Comparison of ENCODE assay signal across 9 cellular contexts in the genomic region with DNA sequence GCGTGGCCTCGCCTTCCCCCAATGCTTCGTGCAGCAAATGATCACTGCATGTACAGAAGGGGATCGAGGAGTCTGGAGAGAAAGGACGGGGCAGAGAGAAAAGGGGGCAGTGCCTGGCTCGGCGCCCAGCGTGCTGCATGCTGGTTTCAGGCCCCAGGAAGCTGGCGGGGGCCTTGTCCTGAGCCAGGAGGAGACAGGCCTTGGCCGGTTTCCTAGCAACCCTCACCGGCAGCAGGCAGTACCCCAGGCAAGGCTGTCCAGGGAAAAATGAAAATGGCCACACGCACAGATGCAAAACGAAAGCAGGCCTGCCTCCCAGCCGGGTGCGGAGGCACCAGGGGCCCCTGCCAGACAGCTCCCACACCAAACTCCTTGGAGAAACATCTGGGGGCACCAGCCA.
DNase-seq lines count a peak whose midpoint lies in the region; TF ChIP-seq lines count a peak whose summit lies in the region.
"Had no signal": no experiment of that assay in that cellular context is flagged by ENCODE, and none has a peak within 500 bp of the region (broad histone marks: within the 10 kb centered on the region; RNA-seq: fewer than 3 reads in every experiment).

No MANE protein-coding gene starts in this region.

- H3K27ac Mint-ChIP-seq in activated CD4-positive, alpha-beta memory T cell treated with anti-CD3 and anti-CD28 coated beads, Interleukin-2, amount 10 ng/mL, durations not matched to agents 7 days and 5 days, result peak overlapping the region; percentile 60
- H3K27ac Mint-ChIP-seq in activated CD4-positive, alpha-beta memory T cell treated with anti-CD3 and anti-CD28 coated beads for 36 hours, result no peak overlapping the region
- peak overlapping the region; percentile 4 for H3K27ac Mint-ChIP-seq in activated T-helper 2 cell treated with anti-CD3 and anti-CD28 coated beads, Interferon-gamma antibody, Interleukin-2, Interleukin-4, amounts not matched to agents 10 μg/mL and 5 μg/mL and 100 μg/mL, durations not matched to agents 14 hours and 24 hours and 36 hours

- CTCF ChIA-PET in activated CD4-positive, alpha-beta memory T cell treated with anti-CD3 and anti-CD28 coated beads, Interleukin-2, amount 10 ng/mL, durations not matched to agents 7 days and 5 days (lab: Charles Lee), result interaction anchor here (0.7 to 1.4 kb wide), 2 partner anchors 65 to 255 kb away, joined by 3 read pairs; no protein-coding TSS in a partner anchor
- CTCF ChIA-PET in activated CD4-positive, alpha-beta memory T cell treated with anti-CD3 and anti-CD28 coated beads for 36 hours (lab: Charles Lee), result no interaction called here

- no peak overlapping the region for H3K18ac ChIP-seq in mesendoderm (ENCODE audit: low read length)

- no peak overlapping the region for H2BK5ac ChIP-seq in mesendoderm (ENCODE audit: low read length)

- no peak overlapping the region for H2AFZ ChIP-seq in hepatocyte

- no peaks in the 10 kb centered on the region for H3K9me2 ChIP-seq in hepatocyte (replicated peaks; ENCODE audit: insufficient read depth)

- H2AK5ac ChIP-seq in mesendoderm (ENCODE audit: low read length), result no peak overlapping the region

- no peak overlapping the region for H3K56ac ChIP-seq in mesendoderm (ENCODE audit: low read length)

- H3K9me3 Mint-ChIP-seq in activated CD4-positive, alpha-beta memory T cell treated with anti-CD3 and anti-CD28 coated beads, Interleukin-2, amount 10 ng/mL, durations not matched to agents 7 days and 5 days, result peaks cover 7% of the 10 kb centered on the region
- peaks cover 5% of the 10 kb centered on the region for H3K9me3 Mint-ChIP-seq in activated CD4-positive, alpha-beta memory T cell treated with anti-CD3 and anti-CD28 coated beads for 36 hours
- H3K9me3 Mint-ChIP-seq in activated T-helper 2 cell treated with anti-CD3 and anti-CD28 coated beads, Interferon-gamma antibody, Interleukin-2, Interleukin-4, amounts not matched to agents 10 μg/mL and 5 μg/mL and 100 μg/mL, durations not matched to agents 14 hours and 24 hours and 36 hours, result no peaks in the 10 kb centered on the region

- WGBS in hepatocyte (ENCODE audit: low lambda C conversion rate, missing lambda C conversion rate), result 78% methylated on average over 14 of the region's 15 CpGs
- WGBS in mesendoderm (ENCODE audit: extremely low coverage, insufficient coverage, low lambda C conversion rate), result no CpG with 5 or more reads among the region's 15 CpGs

- peak overlapping the region; percentile 69 for H3K4me2 ChIP-seq in hepatocyte
- H3K4me2 ChIP-seq in mesendoderm (ENCODE audit: low read length), result no peak overlapping the region

- no peaks in the 10 kb centered on the region for H4K20me1 ChIP-seq in hepatocyte (ENCODE audit: insufficient read depth, poor library complexity, severe bottlenecking)

- H3K4ac ChIP-seq in mesendoderm (ENCODE audit: low read depth, low read length), result no peak overlapping the region

- no peak overlapping the region for H4K8ac ChIP-seq in mesendoderm (ENCODE audit: low read depth, low read length)

- peak overlapping the region; percentile 8 to 47 for H3K9ac ChIP-seq in stomach smooth muscle (ENCODE audit: low read length in 2 of 2)
- no peak overlapping the region for H3K9ac ChIP-seq in mesendoderm (ENCODE audit: low read length)

- H3K36me3 ChIP-seq in hepatocyte (replicated peaks; ENCODE audit: insufficient read depth, low read depth) (no peaks in the 10 kb centered on the region), stomach smooth muscle (ENCODE audit: control insufficient read depth in 2 of 2, insufficient read depth in 2 of 2, low read length in 2 of 2) (no peaks in the 10 kb centered on the region), mesendoderm (ENCODE audit: control insufficient read depth, insufficient read depth, low read length) (no peaks in the 10 kb centered on the region)

- H3K79me1 ChIP-seq in mesendoderm (ENCODE audit: low read length), result no peaks in the 10 kb centered on the region

- intact Hi-C loops in activated CD4-positive, alpha-beta memory T cell treated with anti-CD3 and anti-CD28 coated beads for 36 hours (cut with micrococcal nuclease), result no loop called here
- intact Hi-C loops in activated T-helper 2 cell treated with anti-CD3 and anti-CD28 coated beads, Interferon-gamma antibody, Interleukin-2, Interleukin-4, amounts not matched to agents 10 μg/mL and 5 μg/mL and 100 μg/mL, durations not matched to agents 14 hours and 24 hours and 36 hours (cut with micrococcal nuclease), result no loop called here

- POLR2A ChIA-PET in activated CD4-positive, alpha-beta memory T cell treated with anti-CD3 and anti-CD28 coated beads, Interleukin-2, amount 10 ng/mL, durations not matched to agents 7 days and 5 days (lab: Charles Lee), result interaction anchor here (0.7 to 1.2 kb wide), 2 partner anchors 10 to 69 kb away, joined by 3 to 4 read pairs; no protein-coding TSS in a partner anchor
- POLR2A ChIA-PET in activated CD4-positive, alpha-beta memory T cell treated with anti-CD3 and anti-CD28 coated beads for 36 hours (lab: Charles Lee), result no interaction called here

- TF ChIP-seq CTCF in hepatocyte (IDR thresholded peaks at IDR 0.05; ENCODE audit: poor library complexity) (no peak), GM13977 (IDR thresholded peaks at IDR 0.05; ENCODE audit: extremely low read depth, insufficient read depth, missing control alignments) (no peak)

- H3K27me3 Mint-ChIP-seq in activated CD4-positive, alpha-beta memory T cell treated with anti-CD3 and anti-CD28 coated beads, Interleukin-2, amount 10 ng/mL, durations not matched to agents 7 days and 5 days, result no peaks in the 10 kb centered on the region
- peaks cover 2% of the 10 kb centered on the region for H3K27me3 Mint-ChIP-seq in activated CD4-positive, alpha-beta memory T cell treated with anti-CD3 and anti-CD28 coated beads for 36 hours
- H3K27me3 Mint-ChIP-seq in activated T-helper 2 cell treated with anti-CD3 and anti-CD28 coated beads, Interferon-gamma antibody, Interleukin-2, Interleukin-4, amounts not matched to agents 10 μg/mL and 5 μg/mL and 100 μg/mL, durations not matched to agents 14 hours and 24 hours and 36 hours (ENCODE audit: low read depth), result no peaks in the 10 kb centered on the region

- H3K27ac ChIP-seq in hepatocyte (no peak overlapping the region), stomach smooth muscle (ENCODE audit: low read length) (peak overlapping the region; percentile 37), mesendoderm (ENCODE audit: low read depth, low read length) (no peak overlapping the region)

- in situ Hi-C loops in GM13977 (cut with MboI; ENCODE audit: low pct_unique_long_range_greater_than_20kb, low sequenced_read_pairs, unreplicated experiment), result no loop called here

- H2BK120ac ChIP-seq in mesendoderm (ENCODE audit: low read depth, low read length), result no peak overlapping the region

- H3K36me3 Mint-ChIP-seq in activated CD4-positive, alpha-beta memory T cell treated with anti-CD3 and anti-CD28 coated beads, Interleukin-2, amount 10 ng/mL, durations not matched to agents 7 days and 5 days (ENCODE audit: low read depth), result peaks cover 8% of the 10 kb centered on the region
- H3K36me3 Mint-ChIP-seq in activated CD4-positive, alpha-beta memory T cell treated with anti-CD3 and anti-CD28 coated beads for 36 hours, result no peaks in the 10 kb centered on the region
- H3K36me3 Mint-ChIP-seq in activated T-helper 2 cell treated with anti-CD3 and anti-CD28 coated beads, Interferon-gamma antibody, Interleukin-2, Interleukin-4, amounts not matched to agents 10 μg/mL and 5 μg/mL and 100 μg/mL, durations not matched to agents 14 hours and 24 hours and 36 hours (ENCODE audit: low read depth), result no peaks in the 10 kb centered on the region

- peaks cover 84% of the 10 kb centered on the region for H3K79me2 ChIP-seq in hepatocyte
- H3K79me2 ChIP-seq in mesendoderm (ENCODE audit: control insufficient read depth, insufficient read depth, low read length), result no peaks in the 10 kb centered on the region

- H2BK15ac ChIP-seq in mesendoderm (replicated peaks; ENCODE audit: low read depth), result no peak overlapping the region

- H3K4me3 ChIP-seq in hepatocyte, result no peak overlapping the region
- H3K4me3 ChIP-seq in stomach smooth muscle (ENCODE audit: low read length in 2 of 2), result peak overlapping the region; percentile 68 to 72
- no peak overlapping the region for H3K4me3 ChIP-seq in mesendoderm (ENCODE audit: low read length)

- H3K27me3 ChIP-seq in hepatocyte (no peaks in the 10 kb centered on the region), stomach smooth muscle (ENCODE audit: control insufficient read depth in 1 of 2, insufficient read depth in 2 of 2, low read length in 2 of 2) (no peaks in the 10 kb centered on the region), mesendoderm (ENCODE audit: insufficient read depth, low read length, poor library complexity) (no peaks in the 10 kb centered on the region)

- peak overlapping the region; percentile 1 for H3K4me3 Mint-ChIP-seq in activated CD4-positive, alpha-beta memory T cell treated with anti-CD3 and anti-CD28 coated beads, Interleukin-2, amount 10 ng/mL, durations not matched to agents 7 days and 5 days
- H3K4me3 Mint-ChIP-seq in activated CD4-positive, alpha-beta memory T cell treated with anti-CD3 and anti-CD28 coated beads for 36 hours, result no peak overlapping the region
- H3K4me3 Mint-ChIP-seq in activated T-helper 2 cell treated with anti-CD3 and anti-CD28 coated beads, Interferon-gamma antibody, Interleukin-2, Interleukin-4, amounts not matched to agents 10 μg/mL and 5 μg/mL and 100 μg/mL, durations not matched to agents 14 hours and 24 hours and 36 hours (ENCODE audit: low read depth), result peak overlapping the region; percentile 10

- DNase-seq in activated CD4-positive, alpha-beta memory T cell treated with anti-CD3 and anti-CD28 coated beads, Interleukin-2, amount 10 ng/mL, durations not matched to agents 7 days and 5 days, result no peak
- no peak for DNase-seq in activated CD4-positive, alpha-beta memory T cell treated with anti-CD3 and anti-CD28 coated beads for 36 hours
- no peak for DNase-seq in activated T-helper 2 cell treated with anti-CD3 and anti-CD28 coated beads, Interferon-gamma antibody, Interleukin-2, Interleukin-4, amounts not matched to agents 10 μg/mL and 5 μg/mL and 100 μg/mL, durations not matched to agents 14 hours and 24 hours and 36 hours (ENCODE audit: low spot score)
- DNase-seq in hepatocyte (ENCODE audit: low spot score) (peak; percentile 50), GM13977 (ENCODE audit: low spot score) (no peak), ureter (ENCODE audit: low spot score) (no peak), mesendoderm (no peak)
- DNase-seq: occipital lobe had no signal

- H3K4me1 ChIP-seq in hepatocyte (ENCODE audit: insufficient read depth) (peaks cover 11% of the 10 kb centered on the region), stomach smooth muscle (ENCODE audit: control insufficient read depth, insufficient read depth, low read length) (peaks cover 12% of the 10 kb centered on the region), mesendoderm (ENCODE audit: control insufficient read depth, low read depth, low read length) (no peaks in the 10 kb centered on the region)

- H3K23ac ChIP-seq in mesendoderm (ENCODE audit: low read length), result no peak overlapping the region

- peaks cover 25% of the 10 kb centered on the region for H3K4me1 Mint-ChIP-seq in activated CD4-positive, alpha-beta memory T cell treated with anti-CD3 and anti-CD28 coated beads, Interleukin-2, amount 10 ng/mL, durations not matched to agents 7 days and 5 days
- peaks cover 5% of the 10 kb centered on the region for H3K4me1 Mint-ChIP-seq in activated CD4-positive, alpha-beta memory T cell treated with anti-CD3 and anti-CD28 coated beads for 36 hours (ENCODE audit: low read depth)
- H3K4me1 Mint-ChIP-seq in activated T-helper 2 cell treated with anti-CD3 and anti-CD28 coated beads, Interferon-gamma antibody, Interleukin-2, Interleukin-4, amounts not matched to agents 10 μg/mL and 5 μg/mL and 100 μg/mL, durations not matched to agents 14 hours and 24 hours and 36 hours (ENCODE audit: low read depth), result peaks cover 17% of the 10 kb centered on the region

- H4K5ac ChIP-seq in mesendoderm (ENCODE audit: low read length), result no peak overlapping the region

- H3K9me3 ChIP-seq in hepatocyte (ENCODE audit: low read depth), result no peaks in the 10 kb centered on the region
- H3K9me3 ChIP-seq in stomach smooth muscle (ENCODE audit: control insufficient read depth in 2 of 2, low read length in 2 of 2), result no peaks in the 10 kb centered on the region

Comparison
In these comparisons a context has a peak if more than half of its experiments do, and no peak if none do; other contexts are left out.
1. H3K4me3 ChIP-seq: peak in stomach smooth muscle (2 of 2); none in hepatocyte (single experiment) and mesendoderm (single experiment).